Comparison of ENCODE assay signal across 19 cellular contexts in genomic region chr6:130962951-130963350, GRCh38.
"Had no signal": no experiment of that assay in that cellular context is flagged by ENCODE, and none has a peak within 500 bp of the region (broad histone marks: within the 10 kb centered on the region; RNA-seq: fewer than 3 reads in every experiment).

No MANE protein-coding gene starts in this region.

- H3K4me1 Mint-ChIP-seq: activated CD4-positive, alpha-beta T cell treated with anti-CD3 and anti-CD28 coated beads, Interleukin-2, amount 10 ng/mL, durations not matched to agents 24 days and 14 days had no signal

- H3K36me3 ChIP-seq: brain microvascular endothelial cell, esophagus muscularis mucosa, tibial artery, uterus had no signal

- H2AFZ ChIP-seq: parathyroid adenoma had no signal

- H3K27ac ChIP-seq: brain microvascular endothelial cell, coronary artery, esophagus muscularis mucosa, parathyroid adenoma, tibial artery, uterus had no signal

- DNase-seq: activated CD4-positive, alpha-beta T cell treated with anti-CD3 and anti-CD28 coated beads, Interleukin-2, amount 10 ng/mL, durations not matched to agents 24 days and 14 days; activated CD8-positive, alpha-beta T cell treated with anti-CD3 and anti-CD28 coated beads for 36 hours; activated naive CD4-positive, alpha-beta T cell treated with Interleukin-2 at 50 U/mL for 16 hours; activated T-cell treated with anti-CD3 and anti-CD28 coated beads, Interleukin-2, amount 50 U/mL, for 24 hours; brain microvascular endothelial cell; effector CD8-positive, alpha-beta T cell; glutamatergic neuron; islet precursor cell; stimulated activated naive CD4-positive, alpha-beta T cell treated with Interleukin-2 at 50 U/mL for 16 hours; T-helper 1 cell; T-helper 9 cell; tibial artery; uterus had no signal

- H3K27ac Mint-ChIP-seq: activated CD4-positive, alpha-beta T cell treated with anti-CD3 and anti-CD28 coated beads, Interleukin-2, amount 10 ng/mL, durations not matched to agents 24 days and 14 days; activated CD8-positive, alpha-beta T cell treated with anti-CD3 and anti-CD28 coated beads for 36 hours; activated T-cell treated with anti-CD3 and anti-CD28 coated beads, Interleukin-2, amount 50 U/mL, for 24 hours; activated T-helper 2 cell treated with anti-CD3 and anti-CD28 coated beads, Interferon-gamma antibody, Interleukin-2, Interleukin-4, amounts not matched to agents 10 μg/mL and 5 μg/mL and 100 μg/mL, durations not matched to agents 14 hours and 24 hours and 36 hours; nephron had no signal

- H3K4me1 ChIP-seq: parathyroid adenoma had no signal

- H3K4me3 ChIP-seq: coronary artery, esophagus muscularis mucosa, lung, tibial artery, uterus had no signal

- H3K27me3 Mint-ChIP-seq: activated CD4-positive, alpha-beta T cell treated with anti-CD3 and anti-CD28 coated beads, Interleukin-2, amount 10 ng/mL, durations not matched to agents 24 days and 14 days; activated CD8-positive, alpha-beta T cell treated with anti-CD3 and anti-CD28 coated beads for 36 hours; activated T-cell treated with anti-CD3 and anti-CD28 coated beads, Interleukin-2, amount 50 U/mL, for 24 hours had no signal

- H3K9me3 ChIP-seq: esophagus muscularis mucosa, tibial artery, uterus had no signal

- H3K4me3 Mint-ChIP-seq: activated CD4-positive, alpha-beta T cell treated with anti-CD3 and anti-CD28 coated beads, Interleukin-2, amount 10 ng/mL, durations not matched to agents 24 days and 14 days; activated CD8-positive, alpha-beta T cell treated with anti-CD3 and anti-CD28 coated beads for 36 hours; activated T-cell treated with anti-CD3 and anti-CD28 coated beads, Interleukin-2, amount 50 U/mL, for 24 hours; nephron had no signal

- H3K79me2 ChIP-seq: parathyroid adenoma had no signal

- H3K27me3 ChIP-seq: brain microvascular endothelial cell, esophagus muscularis mucosa, tibial artery, uterus had no signal

- H3K9me3 Mint-ChIP-seq: activated CD4-positive, alpha-beta T cell treated with anti-CD3 and anti-CD28 coated beads, Interleukin-2, amount 10 ng/mL, durations not matched to agents 24 days and 14 days; activated CD8-positive, alpha-beta T cell treated with anti-CD3 and anti-CD28 coated beads for 36 hours; activated T-cell treated with anti-CD3 and anti-CD28 coated beads, Interleukin-2, amount 50 U/mL, for 24 hours; activated T-helper 2 cell treated with anti-CD3 and anti-CD28 coated beads, Interferon-gamma antibody, Interleukin-2, Interleukin-4, amounts not matched to agents 10 μg/mL and 5 μg/mL and 100 μg/mL, durations not matched to agents 14 hours and 24 hours and 36 hours; nephron had no signal

- H3K9ac ChIP-seq: parathyroid adenoma had no signal
